1 cellular context compared by ENCODE assay signal in genomic region chr10:69324583-69324982, GRCh38.
TF ChIP-seq lines count a peak whose summit lies in the region.

No MANE protein-coding gene starts in this region.

TF ChIP-seq in GM23338, 12 proteins besides CTCF, POLR2A, EP300 and RAD21 (continued from another document):
- TF ChIP-seq, protein P1, sequence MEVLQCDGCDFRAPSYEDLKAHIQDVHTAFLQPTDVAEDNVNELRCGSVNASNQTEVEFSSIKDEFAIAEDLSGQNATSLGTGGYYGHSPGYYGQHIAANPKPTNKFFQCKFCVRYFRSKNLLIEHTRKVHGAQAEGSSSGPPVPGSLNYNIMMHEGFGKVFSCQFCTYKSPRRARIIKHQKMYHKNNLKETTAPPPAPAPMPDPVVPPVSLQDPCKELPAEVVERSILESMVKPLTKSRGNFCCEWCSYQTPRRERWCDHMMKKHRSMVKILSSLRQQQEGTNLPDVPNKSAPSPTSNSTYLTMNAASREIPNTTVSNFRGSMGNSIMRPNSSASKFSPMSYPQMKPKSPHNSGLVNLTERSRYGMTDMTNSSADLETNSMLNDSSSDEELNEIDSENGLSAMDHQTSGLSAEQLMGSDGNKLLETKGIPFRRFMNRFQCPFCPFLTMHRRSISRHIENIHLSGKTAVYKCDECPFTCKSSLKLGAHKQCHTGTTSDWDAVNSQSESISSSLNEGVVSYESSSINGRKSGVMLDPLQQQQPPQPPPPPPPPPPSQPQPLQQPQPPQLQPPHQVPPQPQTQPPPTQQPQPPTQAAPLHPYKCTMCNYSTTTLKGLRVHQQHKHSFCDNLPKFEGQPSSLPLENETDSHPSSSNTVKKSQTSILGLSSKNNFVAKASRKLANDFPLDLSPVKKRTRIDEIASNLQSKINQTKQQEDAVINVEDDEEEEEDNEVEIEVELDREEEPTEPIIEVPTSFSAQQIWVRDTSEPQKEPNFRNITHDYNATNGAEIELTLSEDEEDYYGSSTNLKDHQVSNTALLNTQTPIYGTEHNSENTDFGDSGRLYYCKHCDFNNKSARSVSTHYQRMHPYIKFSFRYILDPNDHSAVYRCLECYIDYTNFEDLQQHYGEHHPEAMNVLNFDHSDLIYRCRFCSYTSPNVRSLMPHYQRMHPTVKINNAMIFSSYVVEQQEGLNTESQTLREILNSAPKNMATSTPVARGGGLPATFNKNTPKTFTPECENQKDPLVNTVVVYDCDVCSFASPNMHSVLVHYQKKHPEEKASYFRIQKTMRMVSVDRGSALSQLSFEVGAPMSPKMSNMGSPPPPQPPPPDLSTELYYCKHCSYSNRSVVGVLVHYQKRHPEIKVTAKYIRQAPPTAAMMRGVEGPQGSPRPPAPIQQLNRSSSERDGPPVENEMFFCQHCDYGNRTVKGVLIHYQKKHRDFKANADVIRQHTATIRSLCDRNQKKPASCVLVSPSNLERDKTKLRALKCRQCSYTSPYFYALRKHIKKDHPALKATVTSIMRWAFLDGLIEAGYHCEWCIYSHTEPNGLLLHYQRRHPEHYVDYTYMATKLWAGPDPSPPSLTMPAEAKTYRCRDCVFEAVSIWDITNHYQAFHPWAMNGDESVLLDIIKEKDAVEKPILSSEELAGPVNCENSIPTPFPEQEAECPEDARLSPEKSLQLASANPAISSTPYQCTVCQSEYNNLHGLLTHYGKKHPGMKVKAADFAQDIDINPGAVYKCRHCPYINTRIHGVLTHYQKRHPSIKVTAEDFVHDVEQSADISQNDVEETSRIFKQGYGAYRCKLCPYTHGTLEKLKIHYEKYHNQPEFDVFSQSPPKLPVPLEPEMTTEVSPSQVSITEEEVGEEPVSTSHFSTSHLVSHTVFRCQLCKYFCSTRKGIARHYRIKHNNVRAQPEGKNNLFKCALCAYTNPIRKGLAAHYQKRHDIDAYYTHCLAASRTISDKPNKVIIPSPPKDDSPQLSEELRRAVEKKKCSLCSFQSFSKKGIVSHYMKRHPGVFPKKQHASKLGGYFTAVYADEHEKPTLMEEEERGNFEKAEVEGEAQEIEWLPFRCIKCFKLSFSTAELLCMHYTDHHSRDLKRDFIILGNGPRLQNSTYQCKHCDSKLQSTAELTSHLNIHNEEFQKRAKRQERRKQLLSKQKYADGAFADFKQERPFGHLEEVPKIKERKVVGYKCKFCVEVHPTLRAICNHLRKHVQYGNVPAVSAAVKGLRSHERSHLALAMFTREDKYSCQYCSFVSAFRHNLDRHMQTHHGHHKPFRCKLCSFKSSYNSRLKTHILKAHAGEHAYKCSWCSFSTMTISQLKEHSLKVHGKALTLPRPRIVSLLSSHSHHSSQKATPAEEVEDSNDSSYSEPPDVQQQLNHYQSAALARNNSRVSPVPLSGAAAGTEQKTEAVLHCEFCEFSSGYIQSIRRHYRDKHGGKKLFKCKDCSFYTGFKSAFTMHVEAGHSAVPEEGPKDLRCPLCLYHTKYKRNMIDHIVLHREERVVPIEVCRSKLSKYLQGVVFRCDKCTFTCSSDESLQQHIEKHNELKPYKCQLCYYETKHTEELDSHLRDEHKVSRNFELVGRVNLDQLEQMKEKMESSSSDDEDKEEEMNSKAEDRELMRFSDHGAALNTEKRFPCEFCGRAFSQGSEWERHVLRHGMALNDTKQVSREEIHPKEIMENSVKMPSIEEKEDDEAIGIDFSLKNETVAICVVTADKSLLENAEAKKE (CRISPR knock-in tag; IDR thresholded peaks at IDR 0.05) = no peak
- TF ChIP-seq REST (IDR thresholded peaks at IDR 0.05; ENCODE audit: unreplicated experiment) = no peak
